33 cellular contexts compared by ENCODE assay signal in the genomic region with DNA sequence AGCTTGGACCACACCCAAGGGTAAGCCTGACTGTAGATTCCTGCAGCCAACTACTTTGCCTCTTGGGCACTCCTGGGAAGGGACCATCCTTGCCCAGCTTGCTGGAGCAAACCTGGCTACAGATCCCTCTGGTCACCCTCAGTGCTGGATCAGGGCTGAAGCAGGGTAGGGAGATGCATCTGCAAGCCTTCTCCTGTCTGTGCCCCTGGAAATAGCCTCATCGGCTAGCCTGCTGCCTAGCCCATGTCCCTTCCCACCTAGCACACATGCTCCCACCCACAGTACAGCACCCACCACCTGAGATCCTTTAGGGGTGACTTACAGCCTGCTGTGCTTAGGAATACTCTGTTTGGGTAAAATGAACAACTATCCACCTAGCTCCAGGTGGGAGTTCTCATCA.
"Had no signal": no experiment of that assay in that cellular context is flagged by ENCODE, and none has a peak within 500 bp of the region (broad histone marks: within the 10 kb centered on the region; RNA-seq: fewer than 3 reads in every experiment).

No MANE protein-coding gene starts in this region.

- DNase-seq: naive thymus-derived CD4-positive, alpha-beta T cell; natural killer cell; nucleus accumbens; ovary; posterior cingulate gyrus; psoas muscle; right cardiac atrium; spleen; stimulated activated CD4-positive, alpha-beta T cell treated with anti-CD3 and anti-CD28 coated beads, Interleukin-12 subunit alpha, Interleukin-12 subunit beta, amount 100 ng/mL, for 4 hours; stimulated activated CD4-positive, alpha-beta T cell treated with anti-CD3 and anti-CD28 coated beads, Interleukin-1b, Interleukin-23, amount 100 ng/mL, for 48 hours; stimulated activated CD4-positive, alpha-beta T cell treated with anti-CD3 and anti-CD28 coated beads, Interleukin-4, amount 100 ng/mL, for 1 hour; stimulated activated CD4-positive, alpha-beta T cell treated with anti-CD3 and anti-CD28 coated beads, Interleukin-4, amount 100 ng/mL, for 4 hours; stimulated activated CD8-positive, alpha-beta memory T cell treated with anti-CD3 and anti-CD28 coated beads, Interleukin-4, amount 100 ng/mL, for 48 hours; stimulated activated naive CD4-positive, alpha-beta T cell; stimulated activated naive CD8-positive, alpha-beta T cell treated with anti-CD3 and anti-CD28 coated beads, Interleukin-15, amount 100 ng/mL, for 72 hours; stimulated activated naive CD8-positive, alpha-beta T cell treated with anti-CD3 and anti-CD28 coated beads, Interleukin-15, Interleukin-2, amounts not matched to agents 100 U/mL and 50 U/mL, for 24 hours; substantia nigra; testis; tibial artery; transverse colon; upper lobe of right lung; uterus had no signal

- H3K4me1 Mint-ChIP-seq: naive thymus-derived CD4-positive, alpha-beta T cell; natural killer cell; stimulated activated memory B cell treated with anti-CD40 and anti-IgM and Interleukin-4, amounts not matched to agents 10 μg/mL and 1 μg/mL and 100 μg/mL, for 72 hours; stimulated activated naive CD8-positive, alpha-beta T cell treated with anti-CD3 and anti-CD28 coated beads, Interleukin-15, amount 100 ng/mL, for 72 hours had no signal

- H3K36me3 Mint-ChIP-seq: naive thymus-derived CD4-positive, alpha-beta T cell; natural killer cell; neural progenitor cell; stimulated activated memory B cell treated with anti-CD40 and anti-IgM and Interleukin-4, amounts not matched to agents 10 μg/mL and 1 μg/mL and 100 μg/mL, for 72 hours; type B pancreatic cell had no signal

- H3K36me3 ChIP-seq: neural progenitor cell, neutrophil, ovary, spleen, suprapubic skin, tibial artery, transverse colon, upper lobe of right lung, uterus had no signal

- H3K27ac Mint-ChIP-seq: naive thymus-derived CD4-positive, alpha-beta T cell; natural killer cell; neural progenitor cell; progenitor cell of endocrine pancreas; stimulated activated memory B cell treated with anti-CD40 and anti-IgM and Interleukin-4, amounts not matched to agents 10 μg/mL and 1 μg/mL and 100 μg/mL, for 72 hours; stimulated activated naive CD8-positive, alpha-beta T cell treated with anti-CD3 and anti-CD28 coated beads, Interleukin-15, amount 100 ng/mL, for 72 hours; type B pancreatic cell had no signal

- H3K27me3 ChIP-seq: neural progenitor cell, ovary, testis, uterus had no signal

- H3K9me3 Mint-ChIP-seq: natural killer cell; neural progenitor cell; stimulated activated memory B cell treated with anti-CD40 and anti-IgM and Interleukin-4, amounts not matched to agents 10 μg/mL and 1 μg/mL and 100 μg/mL, for 72 hours; stimulated activated naive CD8-positive, alpha-beta T cell treated with anti-CD3 and anti-CD28 coated beads, Interleukin-15, amount 100 ng/mL, for 72 hours; type B pancreatic cell had no signal

- H3K27ac ChIP-seq: neural progenitor cell, neutrophil, ovary, parathyroid adenoma, psoas muscle, skin epidermis, spleen, suprapubic skin, testis, tibial artery, transverse colon, upper lobe of right lung, uterus had no signal

- H3K9me3 ChIP-seq: neutrophil, ovary, psoas muscle, spleen, suprapubic skin, testis, tibial artery, transverse colon, upper lobe of right lung, uterus had no signal

- H3K4me3 ChIP-seq: neural progenitor cell, ovary, psoas muscle, skin epidermis, smooth muscle cell, spleen, suprapubic skin, testis, tibial artery, transverse colon, upper lobe of right lung, uterus had no signal

- ATAC-seq: naive thymus-derived CD4-positive, alpha-beta T cell; natural killer cell; psoas muscle; right cardiac atrium; sciatic nerve; stimulated activated memory B cell treated with anti-CD40 and anti-IgM and Interleukin-4, amounts not matched to agents 10 μg/mL and 1 μg/mL and 100 μg/mL, for 72 hours; stimulated activated naive CD8-positive, alpha-beta T cell treated with anti-CD3 and anti-CD28 coated beads, Interleukin-15, amount 100 ng/mL, for 72 hours; stimulated activated naive CD8-positive, alpha-beta T cell treated with anti-CD3 and anti-CD28 coated beads, Interleukin-15, Interleukin-2, amounts not matched to agents 100 U/mL and 50 U/mL, for 24 hours; upper lobe of right lung had no signal

- H3K4me3 Mint-ChIP-seq: naive thymus-derived CD4-positive, alpha-beta T cell; natural killer cell; nephron; neural progenitor cell; stimulated activated memory B cell treated with anti-CD40 and anti-IgM and Interleukin-4, amounts not matched to agents 10 μg/mL and 1 μg/mL and 100 μg/mL, for 72 hours; stimulated activated naive CD8-positive, alpha-beta T cell treated with anti-CD3 and anti-CD28 coated beads, Interleukin-15, amount 100 ng/mL, for 72 hours; type B pancreatic cell had no signal

- H3K4me1 ChIP-seq: neural progenitor cell, parathyroid adenoma, psoas muscle, spleen, suprapubic skin, testis, tibial artery, transverse colon, upper lobe of right lung, uterus had no signal
